ENCODE assay signal across 9 cellular contexts in genomic region chr1:116769561-116769977, GRCh38. TPM values are rescaled to one million over a fixed set of nuclear protein-coding genes. Genes with fewer than 3 reads are reported as not detected.
DNase-seq lines count a peak whose midpoint lies in the region; ATAC-seq and TF ChIP-seq lines count a peak whose summit lies in the region.
"Had no signal": no experiment of that assay in that cellular context is flagged by ENCODE, and none has a peak within 500 bp of the region (broad histone marks: within the 10 kb centered on the region; RNA-seq: fewer than 3 reads in every experiment).

No MANE protein-coding gene starts in this region.

- H4K20me1 ChIP-seq in MM.1S (ENCODE audit: insufficient read depth, low read length) = no peaks in the 10 kb centered on the region

- H3K9ac ChIP-seq in MM.1S (ENCODE audit: low read length) = peak overlapping the region; percentile 28; the same call in 1 of the 2 replicates

- H3K9me3 ChIP-seq in MM.1S (replicated peaks; ENCODE audit: insufficient read depth, low read length) (no peaks in the 10 kb centered on the region), right atrium auricular region (no peaks in the 10 kb centered on the region)

- no peak for TF ChIP-seq CTCF in GM06990 (IDR thresholded peaks at IDR 0.05; ENCODE audit: insufficient read depth, low read length, poor library complexity, severe bottlenecking)
- no peak for TF ChIP-seq CTCF in MM.1S (IDR thresholded peaks at IDR 0.05; ENCODE audit: low read length)
- TF ChIP-seq CTCF in right atrium auricular region (IDR thresholded peaks at IDR 0.05) = no peak

- H3K36me3 ChIP-seq in GM06990 (ENCODE audit: control insufficient read depth, insufficient read depth, low read length) (no peaks in the 10 kb centered on the region), MM.1S (replicated peaks; ENCODE audit: insufficient read depth, low read length) (no peaks in the 10 kb centered on the region), right atrium auricular region (no peaks in the 10 kb centered on the region)
- H3K36me3 ChIP-seq: heart right ventricle had no signal

- H3K9me2 ChIP-seq in MM.1S (replicated peaks; ENCODE audit: insufficient read depth, low read length) = no peaks in the 10 kb centered on the region

- H3K4me1 ChIP-seq in MM.1S (ENCODE audit: low read length) (peaks cover 46% of the 10 kb centered on the region), right atrium auricular region (no peaks in the 10 kb centered on the region)

- peak; percentile 95 for ATAC-seq in GM21619 (IDR thresholded peaks at IDR 0.05; ENCODE audit: unreplicated experiment)

- H3K27me3 ChIP-seq in GM06990 (replicated peaks; ENCODE audit: control insufficient read depth, insufficient read depth, low read length) = no peaks in the 10 kb centered on the region
- H3K27me3 ChIP-seq in MM.1S (replicated peaks; ENCODE audit: insufficient read depth, low read length) = no peaks in the 10 kb centered on the region
- no peaks in the 10 kb centered on the region for H3K27me3 ChIP-seq in right atrium auricular region

- H3K4me3 ChIP-seq in GM06990 (replicated peaks; ENCODE audit: low read depth, low read length) (no peak overlapping the region), MM.1S (ENCODE audit: low read length) (no peak overlapping the region), skeletal muscle cell (ENCODE audit: low read depth, low read length) (no peak overlapping the region), right atrium auricular region (no peak overlapping the region)
- H3K4me3 ChIP-seq: heart right ventricle had no signal

- no peaks in the 10 kb centered on the region for H3K79me2 ChIP-seq in MM.1S (ENCODE audit: low read length)

- H3K27ac ChIP-seq in MM.1S (ENCODE audit: low read length) (peak overlapping the region; percentile 94), right atrium auricular region (no peak overlapping the region)

- 0 out of 2 replicates have a peak overlapping the region, but pooled peaks have one; percentile 45 for H2AFZ ChIP-seq in MM.1S (ENCODE audit: low read length)

- H3K4me2 ChIP-seq in MM.1S (ENCODE audit: low read depth, low read length) = peak overlapping the region; percentile 43; the same call in 1 of the 2 replicates

- H3F3A ChIP-seq in MM.1S (ENCODE audit: insufficient read depth, low read length) = peaks cover 29% of the 10 kb centered on the region

- peak; percentile 32 for DNase-seq in GM06990 (ENCODE audit: extremely low read depth, insufficient read length)
- peak; percentile 86 for DNase-seq in MM.1S
- DNase-seq in activated T-cell treated with anti-CD3 and anti-CD28 coated beads, Interleukin-2, amount 50 U/mL, for 48 hours = peak; percentile 75 to 77
- DNase-seq in skeletal muscle cell (ENCODE audit: low read depth) = peak; percentile 44
- no peak for DNase-seq in NCI-H146 treated with DMSO at 0.1 percent for 48 hours (lab: John Stamatoyannopoulos, UW; ENCODE audit: unreplicated experiment)
- DNase-seq in right atrium auricular region (ENCODE audit: low spot score) = no peak
- no peak for DNase-seq in NCI-H2227 (lab: John Stamatoyannopoulos, UW; ENCODE audit: unreplicated experiment)
- DNase-seq: heart right ventricle had no signal

RNA-seq across cellular contexts. Expression of gene CD2, which starts 15.3 kb away (rescaled TPM):
- total RNA-seq in right atrium auricular region = 1 to 10 TPM in 1 of 2 donors, under 1 TPM in 1; 0.26 to 1.6 TPM

Comparison
In these comparisons a context has a peak if more than half of its experiments do, and no peak if none do; other contexts are left out.
1. DNase-seq: peak in GM06990 (single experiment), MM.1S (single experiment), activated T-cell treated with anti-CD3 and anti-CD28 coated beads, Interleukin-2, amount 50 U/mL, for 48 hours (2 of 2) and skeletal muscle cell (single experiment); none in NCI-H146 treated with DMSO at 0.1 percent for 48 hours (single experiment), right atrium auricular region (single experiment) and NCI-H2227 (single experiment).